In genomic region chr2:233832869-233833812, GRCh38 we compare ENCODE assay signal across 9 cellular contexts. TPM values are rescaled to one million over a fixed set of nuclear protein-coding genes. Genes with fewer than 3 reads are reported as not detected.
DNase-seq lines count a peak whose midpoint lies in the region; ATAC-seq, FAIRE-seq and TF ChIP-seq lines count a peak whose summit lies in the region.
"Had no signal": no experiment of that assay in that cellular context is flagged by ENCODE, and none has a peak within 500 bp of the region (broad histone marks: within the 10 kb centered on the region; RNA-seq: fewer than 3 reads in every experiment).

No MANE protein-coding gene starts in this region.

- H3K27me3 ChIP-seq in endothelial cell of umbilical vein (ENCODE audit: control insufficient read depth in 2 of 2, insufficient read depth in 2 of 2, low read length in 2 of 2), result no peaks in the 10 kb centered on the region
- no peaks in the 10 kb centered on the region for H3K27me3 ChIP-seq in naive thymus-derived CD4-positive, alpha-beta T cell (ENCODE audit: control insufficient read depth in 2 of 2, insufficient read depth in 2 of 2, low read length in 2 of 2)

- H3K27ac Mint-ChIP-seq in naive thymus-derived CD4-positive, alpha-beta T cell, result no peak overlapping the region

- peaks cover 0 to 11% (median 0%) of the 10 kb centered on the region in 7 donors for H3K4me1 Mint-ChIP-seq in naive thymus-derived CD4-positive, alpha-beta T cell

- intact Hi-C loops in endothelial cell of umbilical vein (cut with micrococcal nuclease), result loop anchor here (1.0 to 10.0 kb wide), 3 partner anchors 21 to 548 kb away; partner anchors contain the start of gene HJURP
- intact Hi-C loops in sciatic nerve (cut with DNase I), result no loop called here
- intact Hi-C loops in naive thymus-derived CD4-positive, alpha-beta T cell (cut with micrococcal nuclease), result no loop called here

- no TSS peak for BruUV-seq in endothelial cell of umbilical vein (replicated peaks; lab: Mats Ljungman, UMichigan)

- FAIRE-seq in endothelial cell of umbilical vein (lab: Jason Lieb, UNC), result no peak
- FAIRE-seq in GM19239 (lab: Jason Lieb, UNC), result no peak

- peak; percentile 46 for ATAC-seq in sciatic nerve
- no peak for ATAC-seq in naive thymus-derived CD4-positive, alpha-beta T cell
- no peak for ATAC-seq in HG03457 (IDR thresholded peaks at IDR 0.05; ENCODE audit: unreplicated experiment)

- CTCF ChIA-PET in endothelial cell of umbilical vein (lab: Charles Lee), result interaction anchor here (0.8 to 4.0 kb wide), 11 partner anchors 9 to 712 kb away, joined by 3 to 54 read pairs (median 5); partner anchors contain the start of gene DGKD
- CTCF ChIA-PET in naive thymus-derived CD4-positive, alpha-beta T cell (lab: Charles Lee), result no interaction called here

- H3K9ac ChIP-seq in endothelial cell of umbilical vein (replicated peaks; ENCODE audit: extremely low read depth, insufficient read depth, low read length), result no peak overlapping the region

- peak; percentile 59 for DNase-seq in activated effector memory CD4-positive, alpha-beta T cell treated with anti-CD3 and anti-CD28 coated beads, Interleukin-2, amount 50 U/mL, for 16 hours
- DNase-seq in activated effector memory CD4-positive, alpha-beta T cell treated with Interleukin-2 at 50 U/mL for 16 hours, result no peak
- DNase-seq in NCI-H526 treated with DMSO at 0.1 percent for 48 hours (lab: John Stamatoyannopoulos, UW) (peak; percentile 39), endothelial cell of umbilical vein (ENCODE audit: low read depth, low spot score) (peak; percentile 30), sciatic nerve (ENCODE audit: low spot score) (peak; percentile 56), GM19239 (ENCODE audit: insufficient read length, low spot score) (no peak)
- no peak for DNase-seq in naive thymus-derived CD4-positive, alpha-beta T cell

- peaks cover 0 to 13% of the 10 kb centered on the region in 2 experiments for H3K36me3 ChIP-seq in endothelial cell of umbilical vein (ENCODE audit: control insufficient read depth in 2 of 2, extremely low read depth in 1 of 2, insufficient read depth in 2 of 2, low read length in 2 of 2)
- no peaks in the 10 kb centered on the region for H3K36me3 ChIP-seq in naive thymus-derived CD4-positive, alpha-beta T cell (ENCODE audit: control insufficient read depth in 2 of 3, insufficient read depth in 3 of 3, low read length in 3 of 3)

- no peak overlapping the region for H3K4me3 Mint-ChIP-seq in naive thymus-derived CD4-positive, alpha-beta T cell

- H2AFZ ChIP-seq in endothelial cell of umbilical vein (ENCODE audit: low read depth, low read length), result no peak overlapping the region

- H3K79me2 ChIP-seq in endothelial cell of umbilical vein (ENCODE audit: control insufficient read depth, insufficient read depth, low read length), result peaks cover 26% of the 10 kb centered on the region

- TF ChIP-seq POLR2A in endothelial cell of umbilical vein (IDR thresholded peaks at IDR 0.05; ENCODE audit: low read depth, low read length), result no peak

- H3K27me3 Mint-ChIP-seq in naive thymus-derived CD4-positive, alpha-beta T cell, result no peaks in the 10 kb centered on the region

- H3K4me1 ChIP-seq in endothelial cell of umbilical vein (ENCODE audit: control insufficient read depth, extremely low read depth, insufficient read depth, low read length), result no peaks in the 10 kb centered on the region
- H3K4me1 ChIP-seq in naive thymus-derived CD4-positive, alpha-beta T cell (ENCODE audit: control insufficient read depth in 2 of 2, insufficient read depth in 2 of 2, low read length in 2 of 2), result no peaks in the 10 kb centered on the region

- H3K9me3 Mint-ChIP-seq in naive thymus-derived CD4-positive, alpha-beta T cell, result peaks cover 0 to 3% (median 0%) of the 10 kb centered on the region in 11 donors

- dilution Hi-C loops in endothelial cell of umbilical vein (cut with MboI; ENCODE audit: extremely low pct_ligation_motif_present, low sequenced_read_pairs), result no loop called here

- POLR2A ChIA-PET in endothelial cell of umbilical vein (lab: Charles Lee), result no interaction called here
- POLR2A ChIA-PET in naive thymus-derived CD4-positive, alpha-beta T cell (lab: Charles Lee), result no interaction called here

- H3K9me3 ChIP-seq in endothelial cell of umbilical vein (replicated peaks; ENCODE audit: control insufficient read depth, insufficient read depth, low read length), result no peaks in the 10 kb centered on the region
- no peaks in the 10 kb centered on the region for H3K9me3 ChIP-seq in naive thymus-derived CD4-positive, alpha-beta T cell (ENCODE audit: control insufficient read depth in 2 of 3, low read length in 3 of 3)

- H3K4me3 ChIP-seq in endothelial cell of umbilical vein (replicated peaks in 1 of 3; ENCODE audit: insufficient read depth in 1 of 3, low read depth in 1 of 3, low read length in 3 of 3), result no peak overlapping the region
- H3K4me3 ChIP-seq in naive thymus-derived CD4-positive, alpha-beta T cell (ENCODE audit: low read length), result no peak overlapping the region
- H3K4me3 ChIP-seq: skin epidermis had no signal

- peaks cover 0 to 19% (median 0%) of the 10 kb centered on the region in 5 donors for H3K36me3 Mint-ChIP-seq in naive thymus-derived CD4-positive, alpha-beta T cell

- H3K9me1 ChIP-seq in endothelial cell of umbilical vein (replicated peaks; ENCODE audit: control insufficient read depth, extremely low read depth, insufficient read depth, low read length), result no peaks in the 10 kb centered on the region

- H3K27ac ChIP-seq in endothelial cell of umbilical vein (ENCODE audit: insufficient read depth, low read depth, low read length), result no peak overlapping the region
- no peak overlapping the region for H3K27ac ChIP-seq in naive thymus-derived CD4-positive, alpha-beta T cell (ENCODE audit: low read depth, low read length)
- H3K27ac ChIP-seq: skin epidermis had no signal

- peak in 1 of 2 donors; percentile 42 for TF ChIP-seq CTCF in endothelial cell of umbilical vein (IDR thresholded peaks at IDR 0.05; ENCODE audit: extremely low read depth in 1 of 2, insufficient read depth in 1 of 2, low read depth in 1 of 2, low read length in 2 of 2)

- no peaks in the 10 kb centered on the region for H4K20me1 ChIP-seq in endothelial cell of umbilical vein (replicated peaks; ENCODE audit: control insufficient read depth, extremely low read depth, insufficient read depth, low read length)

- no peak overlapping the region for H3K4me2 ChIP-seq in endothelial cell of umbilical vein (ENCODE audit: insufficient read depth, low read length)

TF ChIP-seq in endothelial cell of umbilical vein, 7 proteins besides CTCF, POLR2A, EP300 and RAD21:
- TF ChIP-seq GATA2 (IDR thresholded peaks at IDR 0.05; ENCODE audit: insufficient read depth, insufficient read length, low read depth, low read length) (no peak), EZH2 (IDR thresholded peaks at IDR 0.05; ENCODE audit: borderline replicate concordance, low read depth, low read length, severe bottlenecking) (no peak), FOS (IDR thresholded peaks at IDR 0.05; ENCODE audit: borderline replicate concordance, insufficient read depth, low read length) (no peak), MAX (IDR thresholded peaks at IDR 0.05; ENCODE audit: insufficient read depth, insufficient read length) (no peak), JUN (IDR thresholded peaks at IDR 0.05; ENCODE audit: borderline replicate concordance, insufficient read depth, insufficient read length, low read depth) (no peak), POLR2AphosphoS5 (IDR thresholded peaks at IDR 0.05; ENCODE audit: insufficient read depth, low read depth, low read length) (no peak)

RNA-seq across cellular contexts. Expression of gene HJURP, which starts 21.2 kb away (rescaled TPM):
- 42.4 and 60.9 TPM in 2 replicates for total RNA-seq in endothelial cell of umbilical vein
- polyA plus RNA-seq in endothelial cell of umbilical vein, result 34.4 and 38.5 TPM in 2 replicates
- 37.6 and 38.8 TPM in 2 replicates for polyA plus RNA-seq in endothelial cell of umbilical vein (2011; cell fraction: cytosol; rRNA removed)
- polyA plus RNA-seq in endothelial cell of umbilical vein (2011; cell fraction: nucleus; rRNA removed), result 105 and 116 TPM in 2 replicates
- polyA plus RNA-seq in endothelial cell of umbilical vein (2012), result 11.0 and 21.2 TPM in 2 replicates
- 89.6 and 103 TPM in 2 replicates for polyA minus RNA-seq in endothelial cell of umbilical vein
- polyA minus RNA-seq in endothelial cell of umbilical vein (2011; cell fraction: cytosol; rRNA and poly(A)+ RNA removed), result 68.4 TPM
- 22.6 and 38.5 TPM in 2 replicates for polyA minus RNA-seq in endothelial cell of umbilical vein (2011; cell fraction: nucleus; rRNA and poly(A)+ RNA removed)
- 0.71 TPM for total RNA-seq in sciatic nerve
- total RNA-seq in naive thymus-derived CD4-positive, alpha-beta T cell, result 10 to 100 TPM in 1 of 5 experiments, under 1 TPM in 2, not detected in 2; 0.11 to 67.1 (median 0.27) TPM
- under 1 TPM in 1 of 2 donors, not detected in 1; 0.40 TPM for polyA plus RNA-seq in naive thymus-derived CD4-positive, alpha-beta T cell

RNA-seq across cellular contexts. Expression of gene MROH2A, which starts 55.0 kb away (rescaled TPM):
- total RNA-seq in endothelial cell of umbilical vein (not detected in 2 replicates), sciatic nerve (not detected)
- not detected in 2 replicates for polyA plus RNA-seq in endothelial cell of umbilical vein
- polyA plus RNA-seq in endothelial cell of umbilical vein (2011; cell fraction: cytosol; rRNA removed), result not detected in 2 replicates
- polyA plus RNA-seq in endothelial cell of umbilical vein (2011; cell fraction: nucleus; rRNA removed), result not detected in 2 replicates
- polyA plus RNA-seq in endothelial cell of umbilical vein (2012), result not detected in 2 replicates
- polyA minus RNA-seq in endothelial cell of umbilical vein, result not detected in 2 replicates
- polyA minus RNA-seq in endothelial cell of umbilical vein (2011; cell fraction: cytosol; rRNA and poly(A)+ RNA removed), result not detected
- not detected in 2 replicates for polyA minus RNA-seq in endothelial cell of umbilical vein (2011; cell fraction: nucleus; rRNA and poly(A)+ RNA removed)
- total RNA-seq in naive thymus-derived CD4-positive, alpha-beta T cell, result not detected
- polyA plus RNA-seq in naive thymus-derived CD4-positive, alpha-beta T cell, result not detected

Comparison
In these comparisons a context has a peak if more than half of its experiments do, and no peak if none do; other contexts are left out.
1. DNase-seq: peak in activated effector memory CD4-positive, alpha-beta T cell treated with anti-CD3 and anti-CD28 coated beads, Interleukin-2, amount 50 U/mL, for 16 hours (single experiment), NCI-H526 treated with DMSO at 0.1 percent for 48 hours (single experiment), endothelial cell of umbilical vein (single experiment) and sciatic nerve (single experiment); none in activated effector memory CD4-positive, alpha-beta T cell treated with Interleukin-2 at 50 U/mL for 16 hours (single experiment), GM19239 (single experiment) and naive thymus-derived CD4-positive, alpha-beta T cell (0 of 9).